Comparison of ENCODE assay signal across 18 cellular contexts in genomic region chr2:20637147-20637546, GRCh38. TPM values are rescaled to one million over a fixed set of nuclear protein-coding genes. Genes with fewer than 3 reads are reported as not detected.
DNase-seq lines count a peak whose midpoint lies in the region; ATAC-seq, FAIRE-seq and TF ChIP-seq lines count a peak whose summit lies in the region.
"Had no signal": no experiment of that assay in that cellular context is flagged by ENCODE, and none has a peak within 500 bp of the region (broad histone marks: within the 10 kb centered on the region; RNA-seq: fewer than 3 reads in every experiment).

No MANE protein-coding gene starts in this region.

- H3K4me3 ChIP-seq in liver (ENCODE audit: low read depth in 1 of 3, low read length in 3 of 3) (no peak overlapping the region), HepG2 (replicated peaks in 1 of 3; ENCODE audit: insufficient read depth in 1 of 3, low read depth in 2 of 3, low read length in 3 of 3) (no peak overlapping the region), right cardiac atrium (ENCODE audit: low read length) (no peak overlapping the region), prostate gland (no peak overlapping the region), hepatocyte (no peak overlapping the region)
- H3K4me3 ChIP-seq: upper lobe of left lung had no signal

- H3K36me3 ChIP-seq in liver (ENCODE audit: control insufficient read depth in 4 of 4, insufficient read depth in 3 of 4, low read depth in 1 of 4, low read length in 3 of 4) (peaks cover 0 to 5% (median under 1%) of the 10 kb centered on the region in 4 donors), HepG2 (replicated peaks in 1 of 2; ENCODE audit: control insufficient read depth in 1 of 2, insufficient read depth in 2 of 2, low read length in 2 of 2) (peaks cover 5 to 9% of the 10 kb centered on the region in 2 experiments), prostate gland (no peaks in the 10 kb centered on the region), hepatocyte (replicated peaks; ENCODE audit: insufficient read depth, low read depth) (no peaks in the 10 kb centered on the region)

- DNase-seq in HepG2 (ENCODE audit: low spot score) (no peak), right cardiac atrium (peak; percentile 63 to 84 (median 82)), prostate gland (ENCODE audit: low spot score) (no peak), hepatocyte (ENCODE audit: low spot score) (no peak), cerebellar cortex (ENCODE audit: low spot score) (no peak)
- DNase-seq in activated CD4-positive, alpha-beta T cell treated with anti-CD3 and anti-CD28 coated beads, Interleukin-2, amount 50 U/mL, for 48 hours = no peak
- DNase-seq: activated CD4-positive, alpha-beta T cell treated with anti-CD3 and anti-CD28 coated beads for 36 hours; activated effector memory CD4-positive, alpha-beta T cell treated with Interleukin-2 at 50 U/mL for 16 hours; Caco-2; GOT3; KBM-7; NCI-H2029 treated with DMSO at 0.1 percent for 48 hours; NCI-H510A; stimulated activated naive B cell treated with anti-CD40 and anti-IgM and Interleukin-4, amounts not matched to agents 10 μg/mL and 1 μg/mL and 100 μg/mL, for 72 hours; upper lobe of left lung had no signal

- POLR2A ChIA-PET in HepG2 (lab: Yijun Ruan, JAX) = interaction anchor here (1.4 kb wide), 1 partner anchor 190 kb away, joined by 3 read pairs; the partner anchor contains the start of gene RHOB

- peak in 1 of 2 donors; percentile 38 for TF ChIP-seq RAD21 in liver (IDR thresholded peaks at IDR 0.05)
- no peak for TF ChIP-seq RAD21 in HepG2 (CRISPR knock-in tag; IDR thresholded peaks at IDR 0.05)

- H3K9me2 ChIP-seq in hepatocyte (replicated peaks; ENCODE audit: insufficient read depth) = no peaks in the 10 kb centered on the region

- ATAC-seq in HepG2 (no peak), right cardiac atrium (peak; percentile 71 to 73), HG03565 (IDR thresholded peaks at IDR 0.05; ENCODE audit: unreplicated experiment) (no peak)
- ATAC-seq: activated CD4-positive, alpha-beta T cell treated with anti-CD3 and anti-CD28 coated beads for 36 hours; stimulated activated naive B cell treated with anti-CD40 and anti-IgM and Interleukin-4, amounts not matched to agents 10 μg/mL and 1 μg/mL and 100 μg/mL, for 72 hours had no signal

- FAIRE-seq in HepG2 (lab: Jason Lieb, UNC) = no peak
- FAIRE-seq: TTC549 had no signal

- 48% methylated on average over 13 of the region's 13 CpGs for WGBS in liver
- WGBS in HepG2 (ENCODE audit: low lambda C conversion rate) = 87% methylated on average over 10 of the region's 13 CpGs
- 47% methylated on average over 13 of the region's 13 CpGs for WGBS in right cardiac atrium
- 65% methylated on average over 12 of the region's 13 CpGs for WGBS in prostate gland
- WGBS in hepatocyte (ENCODE audit: low lambda C conversion rate, missing lambda C conversion rate) = 83% methylated on average over 12 of the region's 13 CpGs

- H3K27me3 ChIP-seq in liver (ENCODE audit: control insufficient read depth in 4 of 4, insufficient read depth in 4 of 4, low read length in 3 of 4) (no peaks in the 10 kb centered on the region), HepG2 (ENCODE audit: control insufficient read depth in 1 of 2, insufficient read depth in 2 of 2, low read length in 2 of 2) (no peaks in the 10 kb centered on the region), right cardiac atrium (ENCODE audit: control insufficient read depth, insufficient read depth) (no peaks in the 10 kb centered on the region), prostate gland (replicated peaks; ENCODE audit: insufficient read depth) (no peaks in the 10 kb centered on the region), hepatocyte (no peaks in the 10 kb centered on the region)
- H3K27me3 ChIP-seq: upper lobe of left lung had no signal

- no peak for TF ChIP-seq EP300 in HepG2 (IDR thresholded peaks at IDR 0.05; ENCODE audit: low read depth in 2 of 2, low read length in 2 of 2)
- no peak for TF ChIP-seq EP300 in HepG2 (CRISPR knock-in tag; IDR thresholded peaks at IDR 0.05; ENCODE audit: borderline replicate concordance)

- H3K27ac ChIP-seq in liver (ENCODE audit: low read depth in 1 of 2, low read length in 2 of 2) (peak overlapping the region in 1 of 2 donors; percentile 29), HepG2 (ENCODE audit: extremely low read length, insufficient read depth, low read length) (no peak overlapping the region), right cardiac atrium (ENCODE audit: low read length) (peak overlapping the region; percentile 34), prostate gland (peak overlapping the region; percentile 84 to 90), hepatocyte (no peak overlapping the region)

- H3K79me2 ChIP-seq in HepG2 (ENCODE audit: insufficient read depth, low read length) (no peaks in the 10 kb centered on the region), hepatocyte (no peaks in the 10 kb centered on the region)

- TF ChIP-seq CTCF in liver (IDR thresholded peaks at IDR 0.05; ENCODE audit: low read depth, low read length, missing input control) (no peak), HepG2 (CRISPR knock-in tag; IDR thresholded peaks at IDR 0.05) (no peak), prostate gland (IDR thresholded peaks at IDR 0.05) (no peak), hepatocyte (IDR thresholded peaks at IDR 0.05; ENCODE audit: poor library complexity) (no peak)

- intact Hi-C loops in HepG2 (cut with micrococcal nuclease; ENCODE audit: unreplicated experiment) = loop anchor here (5.0 kb wide), 1 partner anchor 110 kb away; no protein-coding TSS in a partner anchor
- intact Hi-C loops in right cardiac atrium (cut with DNase I) = loop anchor here in 2 of 4 donors (2.0 to 5.0 kb wide), 2 partner anchors 190 kb away; partner anchors contain the start of gene RHOB (in 2 of the 2)
- intact Hi-C loops in prostate gland (cut with DNase I) = loop anchor here (2.0 kb wide), 2 partner anchors 190 to 258 kb away; partner anchors contain the start of gene RHOB

- TF ChIP-seq POLR2A in HepG2 (IDR thresholded peaks at IDR 0.05; ENCODE audit: insufficient read depth in 1 of 2, low read depth in 2 of 2, low read length in 2 of 2) = no peak
- no peak for TF ChIP-seq POLR2A in prostate gland (IDR thresholded peaks at IDR 0.05)

- in situ Hi-C loops in HepG2 (cut with HindIII; ENCODE audit: extremely low pct_ligation_motif_present, low pct_unique_long_range_greater_than_20kb) = loop anchor here (5.0 kb wide), 1 partner anchor 190 kb away; the partner anchor contains the start of gene RHOB

- no TSS peak for BruUV-seq in HepG2 (replicated peaks; lab: Mats Ljungman, UMichigan)

- H3K4me1 ChIP-seq in liver (ENCODE audit: control insufficient read depth in 4 of 4, insufficient read depth in 4 of 4, low read length in 3 of 4) (peaks cover 5 to 38% (median 20%) of the 10 kb centered on the region in 4 donors), HepG2 (ENCODE audit: insufficient read depth, low read length) (peaks cover 47% of the 10 kb centered on the region), right cardiac atrium (ENCODE audit: control insufficient read depth, insufficient read depth, low read length) (peaks cover 14% of the 10 kb centered on the region), prostate gland (replicated peaks) (peaks cover 23% of the 10 kb centered on the region), hepatocyte (ENCODE audit: insufficient read depth) (peaks cover 16% of the 10 kb centered on the region)
- H3K4me1 ChIP-seq: Caco-2 had no signal

- H3K4me2 ChIP-seq in HepG2 (ENCODE audit: low read depth, low read length) = no peak overlapping the region
- no peak overlapping the region for H3K4me2 ChIP-seq in hepatocyte

- CTCF ChIA-PET in HepG2 (lab: Yijun Ruan, JAX; ENCODE audit: low intra/inter-chr PET ratio, low total read pairs) = interaction anchor here (1.0 to 4.4 kb wide), 3 partner anchors 19 to 226 kb away, joined by 3 to 51 read pairs (median 26); no protein-coding TSS in a partner anchor

- no peak overlapping the region for H3K9ac ChIP-seq in liver (ENCODE audit: low read depth in 1 of 2, low read length in 2 of 2)
- no peak overlapping the region for H3K9ac ChIP-seq in HepG2 (ENCODE audit: insufficient read depth, low read depth, low read length)

- H2AFZ ChIP-seq in HepG2 (ENCODE audit: low read length) = no peak overlapping the region
- no peak overlapping the region for H2AFZ ChIP-seq in hepatocyte

- H4K20me1 ChIP-seq in HepG2 (ENCODE audit: insufficient read depth, low read length) = no peaks in the 10 kb centered on the region
- no peaks in the 10 kb centered on the region for H4K20me1 ChIP-seq in hepatocyte (ENCODE audit: insufficient read depth, poor library complexity, severe bottlenecking)

- H3K9me3 ChIP-seq in liver (ENCODE audit: control insufficient read depth in 4 of 4, low read length in 3 of 4) (no peaks in the 10 kb centered on the region), HepG2 (ENCODE audit: low read length) (no peaks in the 10 kb centered on the region), right cardiac atrium (ENCODE audit: control insufficient read depth, low read length) (no peaks in the 10 kb centered on the region), prostate gland (no peaks in the 10 kb centered on the region), hepatocyte (ENCODE audit: low read depth) (no peaks in the 10 kb centered on the region)
- H3K9me3 ChIP-seq: Caco-2, upper lobe of left lung had no signal

RNA-seq across cellular contexts. Expression of gene HS1BP3, which starts 13.8 kb away (rescaled TPM):
- total RNA-seq in liver (10 to 100 TPM in 1 of 2 donors, 1 to 10 TPM in 1; 7.7 to 14.1 TPM), HepG2 (2016; rRNA removed; fragmentation: Illumina TruSeq; extraction: Trizol) (22.0 and 22.8 TPM in 2 replicates), right cardiac atrium (10 to 100 TPM; 21.8 to 26.4 (median 25.3) TPM), prostate gland (10 to 100 TPM; 29.9 to 39.4 TPM), hepatocyte (25.8 and 26.8 TPM in 2 replicates)
- polyA plus RNA-seq in liver (10 to 100 TPM in 1 of 2 donors, 1 to 10 TPM in 1; 7.8 to 15.4 TPM), HepG2 (2011; rRNA removed) (15.2 and 17.3 TPM in 2 replicates), right cardiac atrium (29.8 TPM), hepatocyte (26.3 and 29.6 TPM in 2 replicates)
- 4.7 and 4.9 TPM in 2 replicates for total RNA-seq in HepG2 (2016; cell fraction: cytosol; rRNA removed; fragmentation: Illumina TruSeq; extraction: Trizol; ENCODE audit: low read depth)
- 18.5 and 23.5 TPM in 2 replicates for total RNA-seq in HepG2 (2016; cell fraction: insoluble cytoplasmic fraction; rRNA removed; fragmentation: Illumina TruSeq; extraction: Trizol)
- 12.9 and 13.2 TPM in 2 replicates for total RNA-seq in HepG2 (2016; cell fraction: membrane; rRNA removed; fragmentation: Illumina TruSeq; extraction: Trizol)
- total RNA-seq in HepG2 (2016; cell fraction: nucleus; rRNA removed; fragmentation: Illumina TruSeq; extraction: Trizol) = 16.8 and 19.0 TPM in 2 replicates
- 9.2 and 11.9 TPM in 2 replicates for polyA plus RNA-seq in HepG2 (2011; cell fraction: cytosol; rRNA removed)
- 20.1 and 23.4 TPM in 2 replicates for polyA plus RNA-seq in HepG2 (2011; cell fraction: nucleus; rRNA removed)
- polyA plus RNA-seq in HepG2 (2012) = 13.4 and 14.5 TPM in 2 replicates
- polyA plus RNA-seq in HepG2 (2016; cell fraction: cytosol; fragmentation: Illumina TruSeq; extraction: Trizol; ENCODE audit: low read depth) = 5.3 and 5.4 TPM in 2 replicates
- 19.1 and 22.3 TPM in 2 replicates for polyA plus RNA-seq in HepG2 (2016; cell fraction: insoluble cytoplasmic fraction; fragmentation: Illumina TruSeq; extraction: Trizol; ENCODE audit: low read depth)
- polyA plus RNA-seq in HepG2 (2016; cell fraction: membrane; fragmentation: Illumina TruSeq; extraction: Trizol; ENCODE audit: low read depth) = 8.7 and 10.7 TPM in 2 replicates
- 19.4 and 22.9 TPM in 2 replicates for polyA plus RNA-seq in HepG2 (2016; cell fraction: nucleus; fragmentation: Illumina TruSeq; extraction: Trizol; ENCODE audit: insufficient read depth, low read depth)
- 14.3 and 29.5 TPM in 2 replicates for polyA minus RNA-seq in HepG2 (2011; rRNA and poly(A)+ RNA removed; ENCODE audit: low replicate concordance)
- 11.9 and 13.8 TPM in 2 replicates for polyA minus RNA-seq in HepG2 (2011; cell fraction: cytosol; rRNA and poly(A)+ RNA removed)
- 28.6 and 28.8 TPM in 2 replicates for polyA minus RNA-seq in HepG2 (2011; cell fraction: nucleus; rRNA and poly(A)+ RNA removed)

RNA-seq across cellular contexts. Expression of gene GDF7, which starts 29.8 kb away (rescaled TPM):
- total RNA-seq in liver (1 to 10 TPM; 5.0 to 7.2 TPM), HepG2 (2016; rRNA removed; fragmentation: Illumina TruSeq; extraction: Trizol) (10.2 and 15.0 TPM in 2 replicates), right cardiac atrium (under 1 TPM; 0.26 to 0.79 (median 0.60) TPM), prostate gland (1 to 10 TPM; 3.3 to 7.0 TPM), hepatocyte (0.24 and 0.37 TPM in 2 replicates)
- polyA plus RNA-seq in liver (1 to 10 TPM in 1 of 2 donors, under 1 TPM in 1; 0.89 to 1.6 TPM), HepG2 (2011; rRNA removed) (1.6 and 3.0 TPM in 2 replicates), right cardiac atrium (0.25 TPM), hepatocyte (0.10 and 0.24 TPM in 2 replicates)
- 1.6 and 1.8 TPM in 2 replicates for total RNA-seq in HepG2 (2016; cell fraction: cytosol; rRNA removed; fragmentation: Illumina TruSeq; extraction: Trizol; ENCODE audit: low read depth)
- 9.2 and 15.1 TPM in 2 replicates for total RNA-seq in HepG2 (2016; cell fraction: insoluble cytoplasmic fraction; rRNA removed; fragmentation: Illumina TruSeq; extraction: Trizol)
- 5.3 and 5.6 TPM in 2 replicates for total RNA-seq in HepG2 (2016; cell fraction: membrane; rRNA removed; fragmentation: Illumina TruSeq; extraction: Trizol)
- total RNA-seq in HepG2 (2016; cell fraction: nucleus; rRNA removed; fragmentation: Illumina TruSeq; extraction: Trizol) = 16.7 and 18.1 TPM in 2 replicates
- polyA plus RNA-seq in HepG2 (2011; cell fraction: cytosol; rRNA removed) = 1.5 and 1.9 TPM in 2 replicates
- polyA plus RNA-seq in HepG2 (2011; cell fraction: nucleus; rRNA removed) = 6.3 and 9.6 TPM in 2 replicates
- 4.5 and 5.8 TPM in 2 replicates for polyA plus RNA-seq in HepG2 (2012)
- polyA plus RNA-seq in HepG2 (2016; cell fraction: cytosol; fragmentation: Illumina TruSeq; extraction: Trizol; ENCODE audit: low read depth) = 0.75 and 0.80 TPM in 2 replicates
- 5.6 and 5.9 TPM in 2 replicates for polyA plus RNA-seq in HepG2 (2016; cell fraction: insoluble cytoplasmic fraction; fragmentation: Illumina TruSeq; extraction: Trizol; ENCODE audit: low read depth)
- 2.3 and 2.7 TPM in 2 replicates for polyA plus RNA-seq in HepG2 (2016; cell fraction: membrane; fragmentation: Illumina TruSeq; extraction: Trizol; ENCODE audit: low read depth)
- 19.8 and 21.2 TPM in 2 replicates for polyA plus RNA-seq in HepG2 (2016; cell fraction: nucleus; fragmentation: Illumina TruSeq; extraction: Trizol; ENCODE audit: insufficient read depth, low read depth)
- 5.0 TPM in 1 of 2 replicates, not detected in the other for polyA minus RNA-seq in HepG2 (2011; rRNA and poly(A)+ RNA removed; ENCODE audit: low replicate concordance)
- 2.5 and 4.1 TPM in 2 replicates for polyA minus RNA-seq in HepG2 (2011; cell fraction: cytosol; rRNA and poly(A)+ RNA removed)
- 2.4 and 4.5 TPM in 2 replicates for polyA minus RNA-seq in HepG2 (2011; cell fraction: nucleus; rRNA and poly(A)+ RNA removed)

Comparison
In these comparisons a context has a peak if more than half of its experiments do, and no peak if none do; other contexts are left out.
1. H3K27ac ChIP-seq: peak in right cardiac atrium (single experiment) and prostate gland (2 of 2); none in HepG2 (single experiment) and hepatocyte (single experiment).
2. ATAC-seq: peak in right cardiac atrium (2 of 2); none in HepG2 (single experiment) and HG03565 (single experiment).
3. DNase-seq: peak in right cardiac atrium (3 of 3); none in HepG2 (single experiment), prostate gland (single experiment), activated CD4-positive, alpha-beta T cell treated with anti-CD3 and anti-CD28 coated beads, Interleukin-2, amount 50 U/mL, for 48 hours (0 of 2), hepatocyte (single experiment) and cerebellar cortex (single experiment).